16 cellular contexts compared by ENCODE assay signal in genomic region chr6:43036712-43037111, GRCh38. TPM values are rescaled to one million over a fixed set of nuclear protein-coding genes. Genes with fewer than 3 reads are reported as not detected.
DNase-seq lines count a peak whose midpoint lies in the region; ATAC-seq and TF ChIP-seq lines count a peak whose summit lies in the region.
"Had no signal": no experiment of that assay in that cellular context is flagged by ENCODE, and none has a peak within 500 bp of the region (broad histone marks: within the 10 kb centered on the region; RNA-seq: fewer than 3 reads in every experiment).

No MANE protein-coding gene starts in this region.

- no peak for DNase-seq in activated CD4-positive, alpha-beta T cell treated with anti-CD3 and anti-CD28 coated beads, Interleukin-2, amount 10 ng/mL, durations not matched to agents 7 days and 5 days
- DNase-seq in activated CD4-positive, alpha-beta T cell treated with anti-CD3 and anti-CD28 coated beads for 48 hours = no peak
- no peak for DNase-seq in IMR-90
- peak in 22 of 42 donors; percentile 14 to 76 (median 48) for DNase-seq in head of caudate nucleus
- DNase-seq in gastrocnemius medialis = no peak
- DNase-seq in GDM1 (lab: John Stamatoyannopoulos, UW) = no peak
- no peak for DNase-seq in OCI-M2 (lab: John Stamatoyannopoulos, UW; ENCODE audit: unreplicated experiment)
- no peak for DNase-seq in esophagus muscularis mucosa (ENCODE audit: extremely low spot score)
- DNase-seq: CD8-positive, alpha-beta T cell; COR-L47; DMS153; DND-41; GF-D8 had no signal

- no peak overlapping the region for H2AK5ac ChIP-seq in IMR-90 (ENCODE audit: low read depth, low read length)

- TF ChIP-seq CTCF in IMR-90 (conservative IDR thresholded peaks at IDR 0.05; ENCODE audit: low read depth, low read length) (no peak), gastrocnemius medialis (IDR thresholded peaks at IDR 0.05 in 4 of 5, conservative IDR thresholded peaks at IDR 0.05 in 1 of 5) (no peak), esophagus muscularis mucosa (IDR thresholded peaks at IDR 0.05) (no peak)

- TF ChIP-seq POLR2A in IMR-90 (IDR thresholded peaks at IDR 0.05; ENCODE audit: low read depth, low read length) = no peak
- no peak for TF ChIP-seq POLR2A in gastrocnemius medialis (IDR thresholded peaks at IDR 0.05)
- no peak for TF ChIP-seq POLR2A in esophagus muscularis mucosa (IDR thresholded peaks at IDR 0.05; ENCODE audit: low read depth)

- H4K5ac ChIP-seq in IMR-90 (ENCODE audit: low read depth, low read length) = no peak overlapping the region

- H3K27me3 ChIP-seq in IMR-90 (ENCODE audit: control insufficient read depth, insufficient read depth, low read length) (no peaks in the 10 kb centered on the region), gastrocnemius medialis (no peaks in the 10 kb centered on the region), esophagus muscularis mucosa (no peaks in the 10 kb centered on the region)

- no peak overlapping the region for H2BK120ac ChIP-seq in IMR-90 (ENCODE audit: low read depth, low read length)

- POLR2A ChIA-PET in activated CD4-positive, alpha-beta T cell treated with anti-CD3 and anti-CD28 coated beads, Interleukin-2, amount 10 ng/mL, durations not matched to agents 7 days and 5 days (lab: Charles Lee) = no interaction called here
- POLR2A ChIA-PET in IMR-90 (lab: Charles Lee; ENCODE audit: unreplicated experiment) = interaction anchor here (0.8 kb wide), 1 partner anchor 11 kb away, joined by 3 read pairs; no protein-coding TSS in a partner anchor

- H2BK5ac ChIP-seq in IMR-90 (ENCODE audit: low read depth, low read length, poor library complexity, severe bottlenecking) = no peak overlapping the region

- no peak overlapping the region for H4K91ac ChIP-seq in IMR-90 (ENCODE audit: insufficient read depth, low read depth, low read length)

- no peak overlapping the region for H3K9ac ChIP-seq in IMR-90 (ENCODE audit: low read depth, low read length)

- dilution Hi-C loops in IMR-90 (cut with HindIII; ENCODE audit: low sequenced_read_pairs, unreplicated experiment) = no loop called here

- no peak overlapping the region for H4K8ac ChIP-seq in IMR-90 (ENCODE audit: low read depth in 2 of 2, low read length in 2 of 2)

- H3K4ac ChIP-seq in IMR-90 (ENCODE audit: low read depth, low read length) = no peak overlapping the region

- H4K20me1 ChIP-seq in IMR-90 (ENCODE audit: insufficient read depth, low read length) = peaks cover 3% of the 10 kb centered on the region; the same call in 1 of the 2 replicates

- H3K27ac Mint-ChIP-seq in activated CD4-positive, alpha-beta T cell treated with anti-CD3 and anti-CD28 coated beads, Interleukin-2, amount 10 ng/mL, durations not matched to agents 7 days and 5 days = peak overlapping the region; percentile 9
- H3K27ac Mint-ChIP-seq: CD8-positive, alpha-beta T cell had no signal

- no peaks in the 10 kb centered on the region for H3K9me1 ChIP-seq in IMR-90 (ENCODE audit: insufficient read depth, low read length)

- no peaks in the 10 kb centered on the region for H3K27me3 Mint-ChIP-seq in activated CD4-positive, alpha-beta T cell treated with anti-CD3 and anti-CD28 coated beads, Interleukin-2, amount 10 ng/mL, durations not matched to agents 7 days and 5 days

- no TSS peak for BruUV-seq in IMR-90 (replicated peaks; lab: Mats Ljungman, UMichigan)

- no peak overlapping the region for H3K4me3 Mint-ChIP-seq in activated CD4-positive, alpha-beta T cell treated with anti-CD3 and anti-CD28 coated beads, Interleukin-2, amount 10 ng/mL, durations not matched to agents 7 days and 5 days
- H3K4me3 Mint-ChIP-seq: CD14-positive monocyte; CD8-positive, alpha-beta T cell had no signal

- no peaks in the 10 kb centered on the region for H3K9me3 ChIP-seq in IMR-90 (ENCODE audit: control insufficient read depth, insufficient read depth, low read length)
- no peaks in the 10 kb centered on the region for H3K9me3 ChIP-seq in gastrocnemius medialis
- no peaks in the 10 kb centered on the region for H3K9me3 ChIP-seq in esophagus muscularis mucosa
- H3K9me3 ChIP-seq: HAP-1 had no signal

- H3K36me3 Mint-ChIP-seq in activated CD4-positive, alpha-beta T cell treated with anti-CD3 and anti-CD28 coated beads, Interleukin-2, amount 10 ng/mL, durations not matched to agents 7 days and 5 days (ENCODE audit: low read depth) = peaks cover 23% of the 10 kb centered on the region

- H3K36me3 ChIP-seq in IMR-90 (ENCODE audit: control insufficient read depth, insufficient read depth, low read length) (peaks cover 62% of the 10 kb centered on the region), gastrocnemius medialis (peaks cover 0 to 26% of the 10 kb centered on the region in 2 donors), esophagus muscularis mucosa (peaks cover 10 to 95% (median 70%) of the 10 kb centered on the region in 4 donors)

- H2BK15ac ChIP-seq in IMR-90 (ENCODE audit: low read depth, low read length) = no peak overlapping the region

- H2BK20ac ChIP-seq in IMR-90 (ENCODE audit: low read depth, low read length) = no peak overlapping the region

- H3K4me1 ChIP-seq in IMR-90 (ENCODE audit: control insufficient read depth, insufficient read depth, low read length) = no peaks in the 10 kb centered on the region
- H3K4me1 ChIP-seq in gastrocnemius medialis = peaks cover 26 to 33% of the 10 kb centered on the region in 2 donors
- H3K4me1 ChIP-seq in esophagus muscularis mucosa = peaks cover 9 to 12% (median 10%) of the 10 kb centered on the region in 4 donors
- H3K4me1 ChIP-seq: HAP-1 had no signal

- peak overlapping the region; percentile 55 for H2AK9ac ChIP-seq in IMR-90 (replicated peaks; ENCODE audit: low read depth, low read length, poor library complexity)

- H3K27ac ChIP-seq in IMR-90 (ENCODE audit: insufficient read depth, low read length) = no peak overlapping the region
- H3K27ac ChIP-seq in gastrocnemius medialis = peak overlapping the region; percentile 82 to 94 (median 92)
- no peak overlapping the region for H3K27ac ChIP-seq in esophagus muscularis mucosa (replicated peaks in 1 of 4)
- H3K27ac ChIP-seq: 22Rv1 had no signal

- H3K4me3 ChIP-seq in IMR-90 (ENCODE audit: insufficient read depth, low read depth, low read length) = no peak overlapping the region
- no peak overlapping the region for H3K4me3 ChIP-seq in gastrocnemius medialis
- no peak overlapping the region for H3K4me3 ChIP-seq in esophagus muscularis mucosa
- H3K4me3 ChIP-seq: HAP-1 had no signal

- no peaks in the 10 kb centered on the region for H3K4me1 Mint-ChIP-seq in activated CD4-positive, alpha-beta T cell treated with anti-CD3 and anti-CD28 coated beads, Interleukin-2, amount 10 ng/mL, durations not matched to agents 7 days and 5 days
- H3K4me1 Mint-ChIP-seq: CD14-positive monocyte had no signal

- WGBS in IMR-90 (ENCODE audit: extremely low coverage in 2 of 2, insufficient read length in 1 of 2), 2 experiments = no CpG with 5 or more reads among the region's 9 CpGs
- 91% methylated on average over 9 of the region's 9 CpGs for WGBS in esophagus muscularis mucosa

- ATAC-seq in IMR-90 (ENCODE audit: low read depth) (no peak), gastrocnemius medialis (no peak)
- ATAC-seq: CD8-positive, alpha-beta T cell had no signal

- peaks cover 7 to 9% of the 10 kb centered on the region in 2 experiments; a peak in 2 of 4 replicates for H3K79me1 ChIP-seq in IMR-90 (ENCODE audit: low read depth in 1 of 2, low read length in 2 of 2)

- no peak overlapping the region for H3K4me2 ChIP-seq in IMR-90 (ENCODE audit: low read depth, low read length)

- TF ChIP-seq RAD21 in IMR-90 (IDR thresholded peaks at IDR 0.05; ENCODE audit: low read length) = no peak

- H3K23ac ChIP-seq in IMR-90 (ENCODE audit: low read depth, low read length) = no peak overlapping the region

- intact Hi-C loops in IMR-90 (cut with micrococcal nuclease) = no loop called here
- intact Hi-C loops in head of caudate nucleus (cut with DNase I) = no loop called here
- intact Hi-C loops in gastrocnemius medialis (cut with DNase I; ENCODE audit: low total_unique reads) = loop anchor here (1.0 kb wide), 1 partner anchor 17 kb away; the partner anchor contains the start of gene CUL7
- intact Hi-C loops in esophagus muscularis mucosa (cut with DNase I) = no loop called here

- H3K56ac ChIP-seq in IMR-90 (ENCODE audit: extremely low read depth, insufficient read depth, low read length) = no peak overlapping the region

- CTCF ChIA-PET in activated CD4-positive, alpha-beta T cell treated with anti-CD3 and anti-CD28 coated beads, Interleukin-2, amount 10 ng/mL, durations not matched to agents 7 days and 5 days (lab: Charles Lee) = interaction anchor here (1.4 kb wide), 1 partner anchor 17 kb away, joined by 3 read pairs; the partner anchor contains the start of gene CUL7
- CTCF ChIA-PET in IMR-90 (lab: Yijun Ruan, JAX) = no interaction called here

- in situ Hi-C loops in IMR-90 (cut with MboI; ENCODE audit: low sequenced_read_pairs) = no loop called here
- in situ Hi-C loops in gastrocnemius medialis (cut with MboI; ENCODE audit: low sequenced_read_pairs in 4 of 4) = no loop called here

- H3K18ac ChIP-seq in IMR-90 (ENCODE audit: low read depth, low read length) = no peak overlapping the region

- no peak overlapping the region for H2AFZ ChIP-seq in IMR-90 (replicated peaks; ENCODE audit: low read length, poor library complexity)

- no peaks in the 10 kb centered on the region for H3K9me3 Mint-ChIP-seq in activated CD4-positive, alpha-beta T cell treated with anti-CD3 and anti-CD28 coated beads, Interleukin-2, amount 10 ng/mL, durations not matched to agents 7 days and 5 days
- H3K9me3 Mint-ChIP-seq: CD14-positive monocyte; CD8-positive, alpha-beta T cell had no signal

- no peak overlapping the region for H3K14ac ChIP-seq in IMR-90 (replicated peaks; ENCODE audit: low read depth, low read length)

- TF ChIP-seq EP300 in esophagus muscularis mucosa (IDR thresholded peaks at IDR 0.05) = no peak

RNA-seq across cellular contexts. Expression of gene RRP36, which starts 15.3 kb away (rescaled TPM):
- 10 to 100 TPM; 65.3 to 68.4 TPM for total RNA-seq in activated CD4-positive, alpha-beta T cell treated with anti-CD3 and anti-CD28 coated beads, Interleukin-2, amount 10 ng/mL, durations not matched to agents 7 days and 5 days
- total RNA-seq in IMR-90 (2012; rRNA removed) (106 and 114 TPM in 2 replicates), gastrocnemius medialis (10 to 100 TPM; 37.7 to 64.3 (median 51.0) TPM), esophagus muscularis mucosa (10 to 100 TPM; 43.2 to 65.2 (median 51.4) TPM)
- polyA plus RNA-seq in IMR-90 (2012; rRNA removed) = 54.3 and 55.1 TPM in 2 replicates
- polyA plus RNA-seq in IMR-90 (2012; cell fraction: cytosol; rRNA removed) = 19.9 and 32.2 TPM in 2 replicates
- 8.8 and 25.5 TPM in 2 replicates for polyA plus RNA-seq in IMR-90 (2012; cell fraction: nucleus; rRNA removed; ENCODE audit: low replicate concordance)

RNA-seq across cellular contexts. Expression of gene CUL7, which starts 16.9 kb away (rescaled TPM):
- 10 to 100 TPM in 1 of 2 experiments, 1 to 10 TPM in 1; 9.7 to 11.2 TPM for total RNA-seq in activated CD4-positive, alpha-beta T cell treated with anti-CD3 and anti-CD28 coated beads, Interleukin-2, amount 10 ng/mL, durations not matched to agents 7 days and 5 days
- 33.3 and 39.3 TPM in 2 replicates for total RNA-seq in IMR-90 (2012; rRNA removed)
- 38.0 and 39.9 TPM in 2 replicates for polyA plus RNA-seq in IMR-90 (2012; rRNA removed)
- polyA plus RNA-seq in IMR-90 (2012; cell fraction: cytosol; rRNA removed) = 21.6 and 30.2 TPM in 2 replicates
- 102 and 140 TPM in 2 replicates for polyA plus RNA-seq in IMR-90 (2012; cell fraction: nucleus; rRNA removed; ENCODE audit: low replicate concordance)
- 10 to 100 TPM; 11.9 to 21.3 (median 15.4) TPM for total RNA-seq in gastrocnemius medialis
- 10 to 100 TPM in 3 of 4 donors, 1 to 10 TPM in 1; 8.4 to 19.6 (median 14.4) TPM for total RNA-seq in esophagus muscularis mucosa

RNA-seq across cellular contexts. Expression of gene MRPL2, which starts 22.5 kb away (rescaled TPM):
- total RNA-seq in activated CD4-positive, alpha-beta T cell treated with anti-CD3 and anti-CD28 coated beads, Interleukin-2, amount 10 ng/mL, durations not matched to agents 7 days and 5 days = 10 to 100 TPM; 53.9 to 59.3 TPM
- total RNA-seq in IMR-90 (2012; rRNA removed) (15.8 and 18.1 TPM in 2 replicates), gastrocnemius medialis (10 to 100 TPM; 34.1 to 64.9 (median 41.1) TPM), esophagus muscularis mucosa (10 to 100 TPM; 25.2 to 43.6 (median 28.1) TPM)
- polyA plus RNA-seq in IMR-90 (2012; rRNA removed) = 45.9 and 46.8 TPM in 2 replicates
- 23.2 and 43.0 TPM in 2 replicates for polyA plus RNA-seq in IMR-90 (2012; cell fraction: cytosol; rRNA removed)
- 38.5 and 46.5 TPM in 2 replicates for polyA plus RNA-seq in IMR-90 (2012; cell fraction: nucleus; rRNA removed; ENCODE audit: low replicate concordance)

RNA-seq across cellular contexts. Expression of gene KLHDC3, which starts 22.7 kb away (rescaled TPM):
- 10 to 100 TPM; 64.7 to 74.2 TPM for total RNA-seq in activated CD4-positive, alpha-beta T cell treated with anti-CD3 and anti-CD28 coated beads, Interleukin-2, amount 10 ng/mL, durations not matched to agents 7 days and 5 days
- total RNA-seq in IMR-90 (2012; rRNA removed) = 69.7 and 76.0 TPM in 2 replicates
- polyA plus RNA-seq in IMR-90 (2012; rRNA removed) = 50.5 and 57.1 TPM in 2 replicates
- polyA plus RNA-seq in IMR-90 (2012; cell fraction: cytosol; rRNA removed) = 74.5 and 99.9 TPM in 2 replicates
- 75.1 and 110 TPM in 2 replicates for polyA plus RNA-seq in IMR-90 (2012; cell fraction: nucleus; rRNA removed; ENCODE audit: low replicate concordance)
- 100 to 1,000 TPM in 2 of 4 donors, 10 to 100 TPM in 2; 66.5 to 164 (median 119) TPM for total RNA-seq in gastrocnemius medialis
- 100 to 1,000 TPM in 2 of 4 donors, 10 to 100 TPM in 2; 88.0 to 175 (median 98.1) TPM for total RNA-seq in esophagus muscularis mucosa

RNA-seq across cellular contexts. Expression of gene KLC4, which starts 22.7 kb away (rescaled TPM):
- total RNA-seq in activated CD4-positive, alpha-beta T cell treated with anti-CD3 and anti-CD28 coated beads, Interleukin-2, amount 10 ng/mL, durations not matched to agents 7 days and 5 days = 10 to 100 TPM; 12.7 to 17.0 TPM
- total RNA-seq in IMR-90 (2012; rRNA removed) (9.7 and 10.9 TPM in 2 replicates), gastrocnemius medialis (10 to 100 TPM; 12.2 to 19.3 (median 14.6) TPM), esophagus muscularis mucosa (10 to 100 TPM; 22.9 to 37.4 (median 27.4) TPM)
- polyA plus RNA-seq in IMR-90 (2012; rRNA removed) = 12.4 and 13.0 TPM in 2 replicates
- polyA plus RNA-seq in IMR-90 (2012; cell fraction: cytosol; rRNA removed) = 7.7 and 11.3 TPM in 2 replicates
- 63.8 and 69.4 TPM in 2 replicates for polyA plus RNA-seq in IMR-90 (2012; cell fraction: nucleus; rRNA removed; ENCODE audit: low replicate concordance)

Comparison
In these comparisons a context has a peak if more than half of its experiments do, and no peak if none do; other contexts are left out.
1. DNase-seq: peak in head of caudate nucleus (22 of 42); none in activated CD4-positive, alpha-beta T cell treated with anti-CD3 and anti-CD28 coated beads, Interleukin-2, amount 10 ng/mL, durations not matched to agents 7 days and 5 days (single experiment), activated CD4-positive, alpha-beta T cell treated with anti-CD3 and anti-CD28 coated beads for 48 hours (single experiment), IMR-90 (single experiment), gastrocnemius medialis (0 of 2), GDM1 (single experiment), OCI-M2 (single experiment) and esophagus muscularis mucosa (single experiment).
2. H3K27ac ChIP-seq: peak in gastrocnemius medialis (4 of 4); none in IMR-90 (single experiment) and esophagus muscularis mucosa (0 of 4).